In genomic region chr1:203901581-203901980, GRCh38 we compare ENCODE assay signal across 28 cellular contexts. TPM values are rescaled to one million over a fixed set of nuclear protein-coding genes. Genes with fewer than 3 reads are reported as not detected.
DNase-seq lines count a peak whose midpoint lies in the region; ATAC-seq, FAIRE-seq and TF ChIP-seq lines count a peak whose summit lies in the region.
"Had no signal": no experiment of that assay in that cellular context is flagged by ENCODE, and none has a peak within 500 bp of the region (broad histone marks: within the 10 kb centered on the region; RNA-seq: fewer than 3 reads in every experiment).

No MANE protein-coding gene starts in this region.

- no peaks in the 10 kb centered on the region for H3K9me3 Mint-ChIP-seq in activated naive CD4-positive, alpha-beta T cell treated with anti-CD3 and anti-CD28 coated beads, Interleukin-2, amount 10 ng/mL, durations not matched to agents 7 days and 5 days
- H3K9me3 Mint-ChIP-seq: CD8-positive, alpha-beta memory T cell had no signal

- ATAC-seq in HepG2 (no peak), right lobe of liver (peak in 3 of 4 donors; percentile 26 to 72 (median 49)), HG03280 (IDR thresholded peaks at IDR 0.05; ENCODE audit: unreplicated experiment) (no peak)
- ATAC-seq: GM12878 had no signal

- FAIRE-seq in HepG2 (lab: Jason Lieb, UNC): no peak
- FAIRE-seq: A204.1, GM12878, GM12892, GM18507, GM19239 had no signal

- BruUV-seq in HepG2 (replicated peaks; lab: Mats Ljungman, UMichigan): no TSS peak

- DNase-seq in HepG2 (ENCODE audit: low spot score): no peak
- peak; percentile 35 to 62 (median 61) for DNase-seq in right lobe of liver
- no peak for DNase-seq in activated naive CD4-positive, alpha-beta T cell treated with anti-CD3 and anti-CD28 coated beads, Interleukin-2, amount 10 ng/mL, durations not matched to agents 7 days and 5 days
- no peak for DNase-seq in putamen (ENCODE audit: low spot score)
- DNase-seq: 8988T; ACHN; BE2C; C1 segment of cervical spinal cord; CD4-positive, alpha-beta memory T cell; CD4-positive, CD25-positive, alpha-beta regulatory T cell; CD8-positive, alpha-beta memory T cell; COR-L47; DMS 273 treated with DMSO at 0.1 percent for 48 hours; DMS153; DMS53; DMS79; DND-41; EL; GDM1 had no signal

- no peak overlapping the region for H3K4me3 Mint-ChIP-seq in activated naive CD4-positive, alpha-beta T cell treated with anti-CD3 and anti-CD28 coated beads, Interleukin-2, amount 10 ng/mL, durations not matched to agents 7 days and 5 days
- H3K4me3 Mint-ChIP-seq: CD14-positive monocyte; CD4-positive, alpha-beta memory T cell; CD4-positive, CD25-positive, alpha-beta regulatory T cell; CD8-positive, alpha-beta memory T cell had no signal

- TF ChIP-seq CTCF in VCaP (conservative IDR thresholded peaks at IDR 0.05) (no peak), HepG2 (CRISPR knock-in tag; IDR thresholded peaks at IDR 0.05) (no peak), right lobe of liver (IDR thresholded peaks at IDR 0.05) (no peak)

- no peaks in the 10 kb centered on the region for H3K4me1 Mint-ChIP-seq in activated naive CD4-positive, alpha-beta T cell treated with anti-CD3 and anti-CD28 coated beads, Interleukin-2, amount 10 ng/mL, durations not matched to agents 7 days and 5 days
- H3K4me1 Mint-ChIP-seq: CD14-positive monocyte; CD4-positive, alpha-beta memory T cell; CD4-positive, CD25-positive, alpha-beta regulatory T cell; CD8-positive, alpha-beta memory T cell had no signal

- 47% methylated on average over 12 of the region's 12 CpGs for WGBS in HepG2 (ENCODE audit: low lambda C conversion rate)
- WGBS in right lobe of liver (ENCODE audit: insufficient coverage, low coverage, low lambda C conversion rate, missing lambda C conversion rate): 33% methylated on average over 11 of the region's 12 CpGs

- intact Hi-C loops in HepG2 (cut with micrococcal nuclease; ENCODE audit: unreplicated experiment): no loop called here
- intact Hi-C loops in right lobe of liver (cut with DNase I): no loop called here

- TF ChIP-seq POLR2A in HepG2 (IDR thresholded peaks at IDR 0.05; ENCODE audit: insufficient read depth in 1 of 2, low read depth in 2 of 2, low read length in 2 of 2) (no peak), right lobe of liver (IDR thresholded peaks at IDR 0.05) (no peak)

- no peak overlapping the region for H3K9ac ChIP-seq in HepG2 (ENCODE audit: insufficient read depth, low read depth, low read length)
- H3K9ac ChIP-seq: BLaER1 had no signal

- H3K27ac ChIP-seq in VCaP (peak overlapping the region; percentile 84; the same call in 1 of the 2 replicates), HepG2 (ENCODE audit: extremely low read length, insufficient read depth, low read length) (no peak overlapping the region), right lobe of liver (peak overlapping the region in 1 of 3 donors; percentile 37)
- H3K27ac ChIP-seq: BLaER1 had no signal

- H3K4me3 ChIP-seq in HepG2 (replicated peaks in 1 of 3; ENCODE audit: insufficient read depth in 1 of 3, low read depth in 2 of 3, low read length in 3 of 3) (no peak overlapping the region), right lobe of liver (no peak overlapping the region)
- H3K4me3 ChIP-seq: BLaER1, GM12878 had no signal

- no peaks in the 10 kb centered on the region for H4K20me1 ChIP-seq in HepG2 (ENCODE audit: insufficient read depth, low read length)
- H4K20me1 ChIP-seq: BLaER1 had no signal

- no peak for TF ChIP-seq EP300 in HepG2 (IDR thresholded peaks at IDR 0.05; ENCODE audit: low read depth in 2 of 2, low read length in 2 of 2)
- no peak for TF ChIP-seq EP300 in HepG2 (CRISPR knock-in tag; IDR thresholded peaks at IDR 0.05; ENCODE audit: borderline replicate concordance)

- no peaks in the 10 kb centered on the region for H3K79me2 ChIP-seq in HepG2 (ENCODE audit: insufficient read depth, low read length)

- in situ Hi-C loops in HepG2 (cut with HindIII; ENCODE audit: extremely low pct_ligation_motif_present, low pct_unique_long_range_greater_than_20kb): no loop called here

- H3K36me3 Mint-ChIP-seq in activated naive CD4-positive, alpha-beta T cell treated with anti-CD3 and anti-CD28 coated beads, Interleukin-2, amount 10 ng/mL, durations not matched to agents 7 days and 5 days: no peaks in the 10 kb centered on the region
- H3K36me3 Mint-ChIP-seq: CD14-positive monocyte; CD4-positive, alpha-beta memory T cell; CD4-positive, CD25-positive, alpha-beta regulatory T cell; CD8-positive, alpha-beta memory T cell had no signal

- CTCF ChIA-PET in HepG2 (lab: Yijun Ruan, JAX; ENCODE audit: low intra/inter-chr PET ratio, low total read pairs): no interaction called here
- CTCF ChIA-PET in activated naive CD4-positive, alpha-beta T cell treated with anti-CD3 and anti-CD28 coated beads, Interleukin-2, amount 10 ng/mL, durations not matched to agents 7 days and 5 days (lab: Charles Lee): no interaction called here

- H3K36me3 ChIP-seq in HepG2 (replicated peaks in 1 of 2; ENCODE audit: control insufficient read depth in 1 of 2, insufficient read depth in 2 of 2, low read length in 2 of 2) (no peaks in the 10 kb centered on the region), right lobe of liver (no peaks in the 10 kb centered on the region)
- H3K36me3 ChIP-seq: BE2C, BLaER1 had no signal

- peaks cover 6% of the 10 kb centered on the region for H3K27me3 Mint-ChIP-seq in activated naive CD4-positive, alpha-beta T cell treated with anti-CD3 and anti-CD28 coated beads, Interleukin-2, amount 10 ng/mL, durations not matched to agents 7 days and 5 days

- H3K4me1 ChIP-seq in HepG2 (ENCODE audit: insufficient read depth, low read length) (peaks cover 35% of the 10 kb centered on the region), right lobe of liver (peaks cover 0 to 46% (median 19%) of the 10 kb centered on the region in 4 donors)
- H3K4me1 ChIP-seq: BE2C, BLaER1 had no signal

- H2AFZ ChIP-seq in HepG2 (ENCODE audit: low read length): no peak overlapping the region

- no peak overlapping the region for H3K4me2 ChIP-seq in HepG2 (ENCODE audit: low read depth, low read length)
- H3K4me2 ChIP-seq: BLaER1 had no signal

- POLR2A ChIA-PET in HepG2 (lab: Yijun Ruan, JAX): no interaction called here

- H3K27me3 ChIP-seq in HepG2 (ENCODE audit: control insufficient read depth in 1 of 2, insufficient read depth in 2 of 2, low read length in 2 of 2): no peaks in the 10 kb centered on the region
- no peaks in the 10 kb centered on the region for H3K27me3 ChIP-seq in right lobe of liver
- H3K27me3 ChIP-seq: BE2C, BLaER1 had no signal

- H3K9me3 ChIP-seq in HepG2 (ENCODE audit: low read length) (no peaks in the 10 kb centered on the region), right lobe of liver (no peaks in the 10 kb centered on the region)
- H3K9me3 ChIP-seq: BE2C had no signal

- no peak overlapping the region for H3K27ac Mint-ChIP-seq in activated naive CD4-positive, alpha-beta T cell treated with anti-CD3 and anti-CD28 coated beads, Interleukin-2, amount 10 ng/mL, durations not matched to agents 7 days and 5 days
- H3K27ac Mint-ChIP-seq: CD14-positive monocyte; CD4-positive, alpha-beta memory T cell; CD4-positive, CD25-positive, alpha-beta regulatory T cell; CD8-positive, alpha-beta memory T cell had no signal

- no peak for TF ChIP-seq RAD21 in HepG2 (CRISPR knock-in tag; IDR thresholded peaks at IDR 0.05)

TF ChIP-seq in HepG2, 621 proteins besides CTCF, POLR2A, EP300 and RAD21 (continues in another document):
- TF ChIP-seq ZNF460 (CRISPR knock-in tag; IDR thresholded peaks at IDR 0.05; ENCODE audit: borderline replicate concordance): peak; percentile 95
- TF ChIP-seq, protein P1, sequence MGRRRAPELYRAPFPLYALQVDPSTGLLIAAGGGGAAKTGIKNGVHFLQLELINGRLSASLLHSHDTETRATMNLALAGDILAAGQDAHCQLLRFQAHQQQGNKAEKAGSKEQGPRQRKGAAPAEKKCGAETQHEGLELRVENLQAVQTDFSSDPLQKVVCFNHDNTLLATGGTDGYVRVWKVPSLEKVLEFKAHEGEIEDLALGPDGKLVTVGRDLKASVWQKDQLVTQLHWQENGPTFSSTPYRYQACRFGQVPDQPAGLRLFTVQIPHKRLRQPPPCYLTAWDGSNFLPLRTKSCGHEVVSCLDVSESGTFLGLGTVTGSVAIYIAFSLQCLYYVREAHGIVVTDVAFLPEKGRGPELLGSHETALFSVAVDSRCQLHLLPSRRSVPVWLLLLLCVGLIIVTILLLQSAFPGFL (CRISPR knock-in tag; IDR thresholded peaks at IDR 0.05): no peak
- no peak for TF ChIP-seq SMAD3 (CRISPR knock-in tag; IDR thresholded peaks at IDR 0.05)
- no peak for TF ChIP-seq NFKBIZ (CRISPR knock-in tag; IDR thresholded peaks at IDR 0.05)
- 0 out of 2 replicates have a peak, but pooled peaks have one; percentile 34 for TF ChIP-seq ADNP (CRISPR knock-in tag; IDR thresholded peaks at IDR 0.05)
- peak; percentile 54; the same call in 1 of the 2 replicates for TF ChIP-seq CEBPG (CRISPR knock-in tag; IDR thresholded peaks at IDR 0.05)

RNA-seq across cellular contexts. Expression of gene SNRPE, which starts 40.2 kb away (rescaled TPM):
- total RNA-seq in HepG2 (2016; rRNA removed; fragmentation: Illumina TruSeq; extraction: Trizol): 281 and 397 TPM in 2 replicates
- total RNA-seq in HepG2 (2016; cell fraction: cytosol; rRNA removed; fragmentation: Illumina TruSeq; extraction: Trizol; ENCODE audit: low read depth): 127 and 132 TPM in 2 replicates
- 284 and 448 TPM in 2 replicates for total RNA-seq in HepG2 (2016; cell fraction: insoluble cytoplasmic fraction; rRNA removed; fragmentation: Illumina TruSeq; extraction: Trizol)
- 202 and 234 TPM in 2 replicates for total RNA-seq in HepG2 (2016; cell fraction: membrane; rRNA removed; fragmentation: Illumina TruSeq; extraction: Trizol)
- 116 and 125 TPM in 2 replicates for total RNA-seq in HepG2 (2016; cell fraction: nucleus; rRNA removed; fragmentation: Illumina TruSeq; extraction: Trizol)
- 99.9 and 146 TPM in 2 replicates for polyA plus RNA-seq in HepG2 (2011; rRNA removed)
- 124 and 143 TPM in 2 replicates for polyA plus RNA-seq in HepG2 (2011; cell fraction: cytosol; rRNA removed)
- 40.4 and 45.1 TPM in 2 replicates for polyA plus RNA-seq in HepG2 (2011; cell fraction: nucleus; rRNA removed)
- polyA plus RNA-seq in HepG2 (2012): 214 and 272 TPM in 2 replicates
- 231 and 232 TPM in 2 replicates for polyA plus RNA-seq in HepG2 (2016; cell fraction: cytosol; fragmentation: Illumina TruSeq; extraction: Trizol; ENCODE audit: low read depth)
- 479 and 511 TPM in 2 replicates for polyA plus RNA-seq in HepG2 (2016; cell fraction: insoluble cytoplasmic fraction; fragmentation: Illumina TruSeq; extraction: Trizol; ENCODE audit: low read depth)
- polyA plus RNA-seq in HepG2 (2016; cell fraction: membrane; fragmentation: Illumina TruSeq; extraction: Trizol; ENCODE audit: low read depth): 269 and 273 TPM in 2 replicates
- 235 and 237 TPM in 2 replicates for polyA plus RNA-seq in HepG2 (2016; cell fraction: nucleus; fragmentation: Illumina TruSeq; extraction: Trizol; ENCODE audit: insufficient read depth, low read depth)
- 19.3 and 51.2 TPM in 2 replicates for polyA minus RNA-seq in HepG2 (2011; rRNA and poly(A)+ RNA removed; ENCODE audit: low replicate concordance)
- polyA minus RNA-seq in HepG2 (2011; cell fraction: cytosol; rRNA and poly(A)+ RNA removed): 18.3 and 33.6 TPM in 2 replicates
- polyA minus RNA-seq in HepG2 (2011; cell fraction: nucleus; rRNA and poly(A)+ RNA removed): 38.9 and 43.3 TPM in 2 replicates
- total RNA-seq in right lobe of liver: 10 to 100 TPM; 17.0 to 46.2 (median 36.5) TPM

Comparison
In these comparisons a context has a peak if more than half of its experiments do, and no peak if none do; other contexts are left out.
1. ATAC-seq: peak in right lobe of liver (3 of 4); none in HepG2 (single experiment) and HG03280 (single experiment).
2. DNase-seq: peak in right lobe of liver (3 of 3); none in HepG2 (single experiment), activated naive CD4-positive, alpha-beta T cell treated with anti-CD3 and anti-CD28 coated beads, Interleukin-2, amount 10 ng/mL, durations not matched to agents 7 days and 5 days (single experiment) and putamen (single experiment).